25 cellular contexts compared by ENCODE assay signal in genomic region chr16:88375236-88376052, GRCh38. TPM values are rescaled to one million over a fixed set of nuclear protein-coding genes. Genes with fewer than 3 reads are reported as not detected.
DNase-seq lines count a peak whose midpoint lies in the region; ATAC-seq, FAIRE-seq and TF ChIP-seq lines count a peak whose summit lies in the region.
"Had no signal": no experiment of that assay in that cellular context is flagged by ENCODE, and none has a peak within 500 bp of the region (broad histone marks: within the 10 kb centered on the region; RNA-seq: fewer than 3 reads in every experiment).

No MANE protein-coding gene starts in this region.

- no peak overlapping the region for H3K4me3 ChIP-seq in BLaER1 treated with 17β-estradiol and CSF1 and Interleukin-3, amounts not matched to agents 10 nM and 100 nM
- no peak overlapping the region for H3K4me3 ChIP-seq in astrocyte (ENCODE audit: insufficient read depth, low read depth, low read length)
- no peak overlapping the region for H3K4me3 ChIP-seq in kidney (ENCODE audit: low read length in 2 of 2)
- no peak overlapping the region for H3K4me3 ChIP-seq in psoas muscle
- H3K4me3 ChIP-seq: body of pancreas, mucosa of descending colon had no signal

- peaks cover 12% of the 10 kb centered on the region for H3K4me1 Mint-ChIP-seq in astrocyte (ENCODE audit: low read depth, unreplicated experiment)
- no peaks in the 10 kb centered on the region for H3K4me1 Mint-ChIP-seq in stimulated activated effector memory CD8-positive, alpha-beta T cell treated with anti-CD3 and anti-CD28 coated beads, Interleukin-12 subunit alpha, Interleukin-12 subunit beta, amount 100 ng/mL, for 72 hours
- H3K4me1 Mint-ChIP-seq in T-helper 17 cell = no peaks in the 10 kb centered on the region
- H3K4me1 Mint-ChIP-seq: activated naive CD8-positive, alpha-beta T cell treated with anti-CD3 and anti-CD28 coated beads for 36 hours had no signal

- H3K4me1 ChIP-seq in BLaER1 treated with 17β-estradiol and CSF1 and Interleukin-3, amounts not matched to agents 10 nM and 100 nM = peaks cover 13 to 57% (median 43%) of the 10 kb centered on the region in 10 experiments
- peaks cover 16% of the 10 kb centered on the region for H3K4me1 ChIP-seq in astrocyte (ENCODE audit: insufficient read depth, low read length)
- H3K4me1 ChIP-seq in kidney (ENCODE audit: control insufficient read depth in 1 of 2, insufficient read depth in 1 of 2, low read depth in 1 of 2, low read length in 2 of 2) = no peaks in the 10 kb centered on the region
- H3K4me1 ChIP-seq in psoas muscle = no peaks in the 10 kb centered on the region
- H3K4me1 ChIP-seq: body of pancreas had no signal

- H3K27ac ChIP-seq in BLaER1 treated with 17β-estradiol and CSF1 and Interleukin-3, amounts not matched to agents 10 nM and 100 nM = no peak overlapping the region
- H3K27ac ChIP-seq in astrocyte (ENCODE audit: low read depth, low read length) = no peak overlapping the region
- H3K27ac ChIP-seq in kidney (ENCODE audit: low read depth in 2 of 2, low read length in 2 of 2) = no peak overlapping the region
- no peak overlapping the region for H3K27ac ChIP-seq in psoas muscle
- H3K27ac ChIP-seq: body of pancreas, neutrophil had no signal

- no peak overlapping the region for H2AFZ ChIP-seq in astrocyte (ENCODE audit: low read depth, low read length)

- H3K27ac Mint-ChIP-seq in astrocyte (ENCODE audit: unreplicated experiment) (no peak overlapping the region), T-helper 17 cell (no peak overlapping the region)
- H3K27ac Mint-ChIP-seq in stimulated activated effector memory CD8-positive, alpha-beta T cell treated with anti-CD3 and anti-CD28 coated beads, Interleukin-12 subunit alpha, Interleukin-12 subunit beta, amount 100 ng/mL, for 72 hours = no peak overlapping the region
- H3K27ac Mint-ChIP-seq: activated CD4-positive, alpha-beta memory T cell treated with anti-CD3 and anti-CD28 coated beads for 36 hours; activated naive CD8-positive, alpha-beta T cell treated with anti-CD3 and anti-CD28 coated beads for 36 hours; CD4-positive, alpha-beta T cell had no signal

- peaks cover 0 to 31% (median 6%) of the 10 kb centered on the region in 11 experiments; a peak in 10 of 22 replicates for H3K27me3 ChIP-seq in BLaER1 treated with 17β-estradiol and CSF1 and Interleukin-3, amounts not matched to agents 10 nM and 100 nM
- H3K27me3 ChIP-seq in astrocyte (ENCODE audit: insufficient read depth, low read length) = no peaks in the 10 kb centered on the region
- H3K27me3 ChIP-seq in psoas muscle (ENCODE audit: insufficient read depth in 3 of 3, low read length in 2 of 3) = no peaks in the 10 kb centered on the region
- H3K27me3 ChIP-seq: body of pancreas, neutrophil had no signal

- no peak overlapping the region for H3K4me3 Mint-ChIP-seq in astrocyte (ENCODE audit: unreplicated experiment)
- no peak overlapping the region for H3K4me3 Mint-ChIP-seq in stimulated activated effector memory CD8-positive, alpha-beta T cell treated with anti-CD3 and anti-CD28 coated beads, Interleukin-12 subunit alpha, Interleukin-12 subunit beta, amount 100 ng/mL, for 72 hours
- no peak overlapping the region for H3K4me3 Mint-ChIP-seq in T-helper 17 cell
- H3K4me3 Mint-ChIP-seq: activated CD4-positive, alpha-beta memory T cell treated with anti-CD3 and anti-CD28 coated beads for 36 hours; activated naive CD8-positive, alpha-beta T cell treated with anti-CD3 and anti-CD28 coated beads for 36 hours; CD4-positive, alpha-beta T cell had no signal

- FAIRE-seq in astrocyte (lab: Jason Lieb, UNC) (no peak), kidney (lab: Jason Lieb, UNC) (no peak)
- FAIRE-seq: G401.6, GM18507, RCC 7860, urothelium cell line had no signal

- WGBS in psoas muscle, 3 donors = 65 to 73% (median 68%) methylated on average over 26 of the region's 26 CpGs

- peaks cover 2 to 18% (median 12%) of the 10 kb centered on the region in 11 experiments; a peak in 10 of 22 replicates for H3K9me3 ChIP-seq in BLaER1 treated with 17β-estradiol and CSF1 and Interleukin-3, amounts not matched to agents 10 nM and 100 nM (replicated peaks in 1 of 11)
- H3K9me3 ChIP-seq in astrocyte (ENCODE audit: insufficient read depth, low read depth, low read length) (peaks cover 5% of the 10 kb centered on the region), kidney (ENCODE audit: control insufficient read depth in 1 of 2, low read length in 2 of 2) (no peaks in the 10 kb centered on the region), psoas muscle (no peaks in the 10 kb centered on the region), T-helper 17 cell (ENCODE audit: control insufficient read depth, low read length, poor library complexity, severe bottlenecking) (no peaks in the 10 kb centered on the region)
- H3K9me3 ChIP-seq: body of pancreas, mucosa of descending colon, neutrophil had no signal

- 0 out of 22 replicates have a peak overlapping the region, but pooled peaks of 1 of the 11 experiments have one; percentile 25 for H3K9ac ChIP-seq in BLaER1 treated with 17β-estradiol and CSF1 and Interleukin-3, amounts not matched to agents 10 nM and 100 nM
- H3K9ac ChIP-seq in astrocyte (ENCODE audit: low read length) (no peak overlapping the region), kidney (ENCODE audit: low read length in 2 of 2) (no peak overlapping the region)

- peaks cover 0 to 15% (median 0%) of the 10 kb centered on the region in 11 experiments; a peak in 5 of 22 replicates for H4K20me1 ChIP-seq in BLaER1 treated with 17β-estradiol and CSF1 and Interleukin-3, amounts not matched to agents 10 nM and 100 nM
- H4K20me1 ChIP-seq in astrocyte (ENCODE audit: insufficient read depth, low read length) = no peaks in the 10 kb centered on the region

- DNase-seq in astrocyte (ENCODE audit: low read depth) (peak; percentile 5), kidney (peak; percentile 44), psoas muscle (peak; percentile 17 to 22), D341Med (ENCODE audit: low spot score) (no peak), T-helper 17 cell (no peak)
- no peak for DNase-seq in stimulated activated effector memory CD8-positive, alpha-beta T cell treated with anti-CD3 and anti-CD28 coated beads, Interleukin-12 subunit alpha, Interleukin-12 subunit beta, amount 100 ng/mL, for 72 hours (ENCODE audit: low spot score in 2 of 2)
- DNase-seq: activated CD4-positive, alpha-beta memory T cell treated with anti-CD3 and anti-CD28 coated beads for 36 hours; activated CD4-positive, CD25-positive, alpha-beta regulatory T cell; activated naive CD8-positive, alpha-beta T cell treated with anti-CD3 and anti-CD28 coated beads for 36 hours; CD4-positive, alpha-beta T cell; cortex of kidney; DMS153; IMR-90; NCI-H1105 treated with DMSO at 0.1 percent for 48 hours; NCI-H524 treated with DMSO at 0.1 percent for 48 hours; retina had no signal

- peak overlapping the region; percentile 53 to 85 (median 69) for H3K4me2 ChIP-seq in BLaER1 treated with 17β-estradiol and CSF1 and Interleukin-3, amounts not matched to agents 10 nM and 100 nM
- H3K4me2 ChIP-seq in astrocyte (ENCODE audit: low read length) = peak overlapping the region; percentile 15

- no peaks in the 10 kb centered on the region for H3K36me3 Mint-ChIP-seq in astrocyte (ENCODE audit: low read depth, unreplicated experiment)
- H3K36me3 Mint-ChIP-seq in stimulated activated effector memory CD8-positive, alpha-beta T cell treated with anti-CD3 and anti-CD28 coated beads, Interleukin-12 subunit alpha, Interleukin-12 subunit beta, amount 100 ng/mL, for 72 hours = no peaks in the 10 kb centered on the region
- no peaks in the 10 kb centered on the region for H3K36me3 Mint-ChIP-seq in T-helper 17 cell (ENCODE audit: low read depth)
- H3K36me3 Mint-ChIP-seq: activated CD4-positive, alpha-beta memory T cell treated with anti-CD3 and anti-CD28 coated beads for 36 hours; activated naive CD8-positive, alpha-beta T cell treated with anti-CD3 and anti-CD28 coated beads for 36 hours had no signal

- H3K27me3 Mint-ChIP-seq in astrocyte (ENCODE audit: low read depth, unreplicated experiment) = peaks cover 4% of the 10 kb centered on the region
- H3K27me3 Mint-ChIP-seq in T-helper 17 cell = peaks cover 7% of the 10 kb centered on the region
- H3K27me3 Mint-ChIP-seq: activated naive CD8-positive, alpha-beta T cell treated with anti-CD3 and anti-CD28 coated beads for 36 hours had no signal

- no peaks in the 10 kb centered on the region for H3K79me2 ChIP-seq in astrocyte (ENCODE audit: insufficient read depth, low read length)

- intact Hi-C loops in kidney (cut with DNase I) (no loop called here), psoas muscle (cut with DNase I) (loop anchor here in 1 of 2 donors (5.0 kb wide), 1 partner anchor 33 kb away; no protein-coding TSS in a partner anchor)

- H3K36me3 ChIP-seq in BLaER1 treated with 17β-estradiol and CSF1 and Interleukin-3, amounts not matched to agents 10 nM and 100 nM = no peaks in the 10 kb centered on the region
- H3K36me3 ChIP-seq in astrocyte (ENCODE audit: insufficient read depth, low read length) (no peaks in the 10 kb centered on the region), kidney (ENCODE audit: control insufficient read depth in 1 of 2, insufficient read depth in 2 of 2, low read length in 2 of 2) (no peaks in the 10 kb centered on the region), psoas muscle (ENCODE audit: insufficient read depth in 1 of 2, low read depth in 1 of 2) (no peaks in the 10 kb centered on the region)
- H3K36me3 ChIP-seq: neutrophil had no signal

- H3K9me3 Mint-ChIP-seq in astrocyte (ENCODE audit: unreplicated experiment) = no peaks in the 10 kb centered on the region
- no peaks in the 10 kb centered on the region for H3K9me3 Mint-ChIP-seq in stimulated activated effector memory CD8-positive, alpha-beta T cell treated with anti-CD3 and anti-CD28 coated beads, Interleukin-12 subunit alpha, Interleukin-12 subunit beta, amount 100 ng/mL, for 72 hours
- H3K9me3 Mint-ChIP-seq: activated CD4-positive, alpha-beta memory T cell treated with anti-CD3 and anti-CD28 coated beads for 36 hours; activated naive CD8-positive, alpha-beta T cell treated with anti-CD3 and anti-CD28 coated beads for 36 hours; CD4-positive, alpha-beta T cell had no signal

- TF ChIP-seq CTCF in astrocyte (IDR thresholded peaks at IDR 0.05; ENCODE audit: insufficient read depth, low read depth, low read length) = no peak
- no peak for TF ChIP-seq CTCF in kidney (IDR thresholded peaks at IDR 0.05; ENCODE audit: borderline replicate concordance, extremely low read depth, insufficient read depth)
- TF ChIP-seq CTCF in psoas muscle (IDR thresholded peaks at IDR 0.05) = no peak

- ATAC-seq in psoas muscle (no peak), GM19324 (IDR thresholded peaks at IDR 0.05; ENCODE audit: low FRiP score, unreplicated experiment) (no peak), T-helper 17 cell (no peak)
- ATAC-seq in stimulated activated effector memory CD8-positive, alpha-beta T cell treated with anti-CD3 and anti-CD28 coated beads, Interleukin-12 subunit alpha, Interleukin-12 subunit beta, amount 100 ng/mL, for 72 hours = no peak
- ATAC-seq: body of pancreas, mucosa of descending colon had no signal

RNA-seq across cellular contexts. Expression of gene ZNF469, which starts 7.3 kb away (rescaled TPM):
- total RNA-seq in astrocyte = 17.7 and 29.4 TPM in 2 replicates
- total RNA-seq in kidney = 1.6 TPM
- polyA plus RNA-seq in kidney (ENCODE audit: insufficient read depth, low read depth, low replicate concordance) = 0.09 TPM
- 1 to 10 TPM in 1 of 4 donors, under 1 TPM in 3; 0.25 to 1.7 (median 0.47) TPM for total RNA-seq in psoas muscle
- polyA plus RNA-seq in psoas muscle = under 1 TPM; 0.08 to 0.30 (median 0.23) TPM
- under 1 TPM; 0.32 to 0.55 TPM for total RNA-seq in T-helper 17 cell

Comparison
In these comparisons a context has a peak if more than half of its experiments do, and no peak if none do; other contexts are left out.
1. DNase-seq: peak in astrocyte (single experiment), kidney (single experiment) and psoas muscle (2 of 2); none in D341Med (single experiment), stimulated activated effector memory CD8-positive, alpha-beta T cell treated with anti-CD3 and anti-CD28 coated beads, Interleukin-12 subunit alpha, Interleukin-12 subunit beta, amount 100 ng/mL, for 72 hours (0 of 2) and T-helper 17 cell (0 of 3).